In genomic region chr19:38251564-38252051, GRCh38 we compare ENCODE assay signal across 11 cellular contexts. TPM values are rescaled to one million over a fixed set of nuclear protein-coding genes. Genes with fewer than 3 reads are reported as not detected.
DNase-seq lines count a peak whose midpoint lies in the region; ATAC-seq, FAIRE-seq and TF ChIP-seq lines count a peak whose summit lies in the region.
"Had no signal": no experiment of that assay in that cellular context is flagged by ENCODE, and none has a peak within 500 bp of the region (broad histone marks: within the 10 kb centered on the region; RNA-seq: fewer than 3 reads in every experiment).

No MANE protein-coding gene starts in this region.

- no peak for TF ChIP-seq EP300 in H1 (IDR thresholded peaks at IDR 0.05; ENCODE audit: borderline replicate concordance in 1 of 2, low read depth in 2 of 2, low read length in 2 of 2)

- H3K9me3 Mint-ChIP-seq in memory B cell, result no peaks in the 10 kb centered on the region
- H3K9me3 Mint-ChIP-seq in activated CD4-positive, alpha-beta memory T cell treated with anti-CD3 and anti-CD28 coated beads, Interleukin-2, amount 10 ng/mL, durations not matched to agents 7 days and 5 days, result no peaks in the 10 kb centered on the region

- WGBS in H1 (ENCODE audit: extremely low coverage in 1 of 2, insufficient coverage in 1 of 2, insufficient read length in 1 of 2, insufficient replicate concordance in 2 of 2, low coverage in 1 of 2, low lambda C conversion rate in 2 of 2, missing lambda C conversion rate in 1 of 2), 2 experiments, result 32% methylated on average over 10 of the region's 10 CpGs; no CpG with 5 or more reads in 1 of the 2 experiments

- peaks cover 10 to 41% (median 24%) of the 10 kb centered on the region in 4 experiments for H3K4me1 ChIP-seq in H1 (replicated peaks in 1 of 4; ENCODE audit: control insufficient read depth in 3 of 4, insufficient read depth in 4 of 4, low read length in 3 of 4)

- H2AK5ac ChIP-seq in H1 (ENCODE audit: low read depth, low read length), result peak overlapping the region; percentile 65; the same call in 1 of the 2 replicates

- TF ChIP-seq CTCF in H1 (IDR thresholded peaks at IDR 0.05; ENCODE audit: control extremely low read depth in 1 of 3, insufficient read depth in 1 of 3, low read depth in 1 of 3, low read length in 3 of 3), result no peak

- POLR2A ChIA-PET in H1 (lab: Charles Lee; ENCODE audit: partially characterized antibody), result interaction anchor here (0.8 to 3.4 kb wide), 13 partner anchors 8 to 134 kb away, joined by 3 to 19 read pairs (median 6); partner anchors contain the start of genes C19orf33 and SPINT2
- POLR2A ChIA-PET in activated CD4-positive, alpha-beta memory T cell treated with anti-CD3 and anti-CD28 coated beads, Interleukin-2, amount 10 ng/mL, durations not matched to agents 7 days and 5 days (lab: Charles Lee), result no interaction called here

- H3K27ac Mint-ChIP-seq in memory B cell, result peak overlapping the region; percentile 64
- H3K27ac Mint-ChIP-seq in activated CD4-positive, alpha-beta memory T cell treated with anti-CD3 and anti-CD28 coated beads, Interleukin-2, amount 10 ng/mL, durations not matched to agents 7 days and 5 days, result no peak overlapping the region
- H3K27ac Mint-ChIP-seq: activated naive CD8-positive, alpha-beta T cell had no signal

- H2BK12ac ChIP-seq in H1 (ENCODE audit: low read depth, low read length), result peak overlapping the region; percentile 84; the same call in 1 of the 2 replicates

- 0 out of 2 replicates have a peak overlapping the region, but pooled peaks have one; percentile 86 for H2BK20ac ChIP-seq in H1 (ENCODE audit: low read length)

- H3K27me3 ChIP-seq in H1 (replicated peaks in 1 of 4; ENCODE audit: control insufficient read depth in 3 of 4, extremely low read depth in 1 of 4, insufficient read depth in 3 of 4, low read length in 3 of 4), result peaks cover 0 to 11% (median 9%) of the 10 kb centered on the region in 4 experiments; a peak in 4 of 7 replicates

- H3K79me1 ChIP-seq in H1 (ENCODE audit: low read depth, low read length), result 0 out of 2 replicates have a peak, but pooled peaks cover 2% of the 10 kb centered on the region

- peaks cover 1% of the 10 kb centered on the region for H3K36me3 Mint-ChIP-seq in memory B cell
- H3K36me3 Mint-ChIP-seq in activated CD4-positive, alpha-beta memory T cell treated with anti-CD3 and anti-CD28 coated beads, Interleukin-2, amount 10 ng/mL, durations not matched to agents 7 days and 5 days (ENCODE audit: low read depth), result no peaks in the 10 kb centered on the region
- H3K36me3 Mint-ChIP-seq: activated naive CD8-positive, alpha-beta T cell had no signal

- no peaks in the 10 kb centered on the region for H3K9me3 ChIP-seq in H1 (ENCODE audit: insufficient read depth in 2 of 2, low read depth in 1 of 2, low read length in 1 of 2)

- H3K27me3 Mint-ChIP-seq in memory B cell, result peaks cover 6% of the 10 kb centered on the region
- peaks cover 10% of the 10 kb centered on the region for H3K27me3 Mint-ChIP-seq in activated CD4-positive, alpha-beta memory T cell treated with anti-CD3 and anti-CD28 coated beads, Interleukin-2, amount 10 ng/mL, durations not matched to agents 7 days and 5 days

- no peak overlapping the region; the same call in 1 of the 2 replicates for H4K8ac ChIP-seq in H1 (ENCODE audit: extremely low read depth, insufficient read depth, low read length)

- H3K4me1 Mint-ChIP-seq in memory B cell, result peaks cover 38% of the 10 kb centered on the region
- H3K4me1 Mint-ChIP-seq in activated CD4-positive, alpha-beta memory T cell treated with anti-CD3 and anti-CD28 coated beads, Interleukin-2, amount 10 ng/mL, durations not matched to agents 7 days and 5 days, result peaks cover 3% of the 10 kb centered on the region

- peak overlapping the region; percentile 71 for H3K18ac ChIP-seq in H1 (ENCODE audit: extremely low read depth, low read length)

- H3K4ac ChIP-seq in H1 (replicated peaks; ENCODE audit: insufficient read length, low read depth, low read length), result peak overlapping the region; percentile 82

- TF ChIP-seq POLR2A in H1 (IDR thresholded peaks at IDR 0.05; ENCODE audit: control extremely low read depth in 1 of 2, low read depth in 2 of 2, low read length in 2 of 2), result no peak

- H3K14ac ChIP-seq in H1 (ENCODE audit: insufficient read length), result no peak overlapping the region

- CTCF ChIA-PET in H1 (lab: Charles Lee; ENCODE audit: partially characterized antibody), result interaction anchor here (0.6 to 10.2 kb wide), 21 partner anchors 8 to 136 kb away, joined by 3 to 124 read pairs (median 4); partner anchors contain the start of genes C19orf33, CATSPERG, GGN and SPINT2
- CTCF ChIA-PET in activated CD4-positive, alpha-beta memory T cell treated with anti-CD3 and anti-CD28 coated beads, Interleukin-2, amount 10 ng/mL, durations not matched to agents 7 days and 5 days (lab: Charles Lee), result interaction anchor here (0.9 to 3.1 kb wide), 2 partner anchors 10 to 84 kb away, joined by 3 to 12 read pairs; partner anchors contain the start of gene CATSPERG

- peaks cover 0 to 2% of the 10 kb centered on the region in 2 experiments for H4K20me1 ChIP-seq in H1 (replicated peaks in 1 of 2; ENCODE audit: control insufficient read depth in 1 of 2, insufficient read depth in 2 of 2, low read length in 2 of 2)

- FAIRE-seq in H1 (lab: Jason Lieb, UNC) (no peak), HTR-8/SVneo (lab: Jason Lieb, UNC) (no peak)

- H3K56ac ChIP-seq in H1 (replicated peaks; ENCODE audit: insufficient read length, low read depth, low read length), result no peak overlapping the region

- peak overlapping the region; percentile 78 for H3K4me3 Mint-ChIP-seq in memory B cell
- no peak overlapping the region for H3K4me3 Mint-ChIP-seq in activated CD4-positive, alpha-beta memory T cell treated with anti-CD3 and anti-CD28 coated beads, Interleukin-2, amount 10 ng/mL, durations not matched to agents 7 days and 5 days
- H3K4me3 Mint-ChIP-seq: activated naive CD8-positive, alpha-beta T cell had no signal

- H3K27ac ChIP-seq in H1 (ENCODE audit: low read depth, low read length), result no peak overlapping the region
- H3K27ac ChIP-seq in temporal lobe (ENCODE audit: low read depth, low read length), result peak overlapping the region; percentile 99

- H4K91ac ChIP-seq in H1 (replicated peaks; ENCODE audit: insufficient read length, low read length), result peak overlapping the region; percentile 35

- no peaks in the 10 kb centered on the region for H3K79me2 ChIP-seq in H1 (ENCODE audit: control insufficient read depth in 1 of 2, insufficient read depth in 2 of 2, low read length in 2 of 2)

- H3K4me2 ChIP-seq in H1 (ENCODE audit: insufficient read depth in 1 of 2, low read depth in 2 of 2, low read length in 2 of 2), result peak overlapping the region; percentile 58 to 75

- no peaks in the 10 kb centered on the region for H3K36me3 ChIP-seq in H1 (ENCODE audit: control insufficient read depth in 2 of 4, insufficient read depth in 4 of 4, low read length in 3 of 4)

- H2BK5ac ChIP-seq in H1 (ENCODE audit: low read depth, low read length), result peak overlapping the region; percentile 78; the same call in 1 of the 2 replicates

- peak; percentile 72 for DNase-seq in NCI-H2171 (lab: John Stamatoyannopoulos, UW)
- DNase-seq in H1 (ENCODE audit: low read depth in 1 of 2, low spot score in 2 of 2), result no peak
- no peak for DNase-seq in memory B cell (ENCODE audit: low spot score in 2 of 2)
- DNase-seq in AG08396 (ENCODE audit: low spot score), result no peak
- DNase-seq in NOMO-1 (lab: John Stamatoyannopoulos, UW; ENCODE audit: unreplicated experiment in 2 of 2), result no peak
- DNase-seq in activated CD4-positive, alpha-beta memory T cell treated with anti-CD3 and anti-CD28 coated beads, Interleukin-2, amount 10 ng/mL, durations not matched to agents 7 days and 5 days, result no peak
- DNase-seq in HTR-8/SVneo (ENCODE audit: insufficient read length, low spot score), result no peak

- H3K9ac ChIP-seq in H1 (replicated peaks in 1 of 4; ENCODE audit: extremely low read depth in 1 of 4, low read depth in 3 of 4, low read length in 3 of 4), result no peak overlapping the region

- no peak for ATAC-seq in memory B cell (ENCODE audit: low read depth)

- no peak overlapping the region for H2AFZ ChIP-seq in H1 (ENCODE audit: low read length)

- peaks cover 8% of the 10 kb centered on the region; the same call in 1 of the 2 replicates for H3K23me2 ChIP-seq in H1 (ENCODE audit: low read depth, low read length)

- peak overlapping the region in 3 of 4 experiments; percentile 4 to 50 (median 14); a peak in 5 of 8 replicates for H3K4me3 ChIP-seq in H1 (ENCODE audit: extremely low read depth in 1 of 4, insufficient read depth in 2 of 4, low read depth in 3 of 4, low read length in 4 of 4)

- H4K5ac ChIP-seq in H1 (ENCODE audit: insufficient read length, low read depth, low read length), result peak overlapping the region; percentile 5

- H3K23ac ChIP-seq in H1 (ENCODE audit: insufficient read length), result no peak overlapping the region

- H2BK15ac ChIP-seq in H1 (ENCODE audit: low read length), result peak overlapping the region; percentile 29; the same call in 1 of the 2 replicates

- TF ChIP-seq RAD21 in H1 (IDR thresholded peaks at IDR 0.05 in 1 of 2, conservative IDR thresholded peaks at IDR 0.05 in 1 of 2; ENCODE audit: low read depth in 2 of 2, low read length in 2 of 2), result no peak

- no peak overlapping the region for H2BK120ac ChIP-seq in H1 (replicated peaks; ENCODE audit: low read depth, low read length)

RNA-seq across cellular contexts. Expression of gene PPP1R14A, which starts 4.6 kb away (rescaled TPM):
- total RNA-seq in H1 (2021; fragmentation: NEBNext Ultra II Directional; extraction: Animal tissue kit (Norgen Biotek cat#: 25700)), result 21.8 and 26.3 TPM in 2 replicates
- polyA plus RNA-seq in H1 (2011; rRNA removed), result 13.6 and 20.7 TPM in 2 replicates
- polyA plus RNA-seq in H1 (2011; cell fraction: cytosol; rRNA removed), result 22.7 TPM
- polyA plus RNA-seq in H1 (2011; cell fraction: nucleus; rRNA removed), result 12.6 TPM
- polyA plus RNA-seq in H1 (2012, experiment 1 of 2), result 8.5 to 22.2 TPM (median 17.5 TPM) in 4 replicates
- polyA plus RNA-seq in H1 (2012, experiment 2 of 2), result 11.4 TPM
- polyA plus RNA-seq in H1 (2013, experiment 1 of 2), result 26.7 TPM
- 25.6 TPM for polyA plus RNA-seq in H1 (2013, experiment 2 of 2)
- polyA minus RNA-seq in H1 (2011; rRNA and poly(A)+ RNA removed), result 0.27 and 0.82 TPM in 2 replicates
- 8.8 TPM for polyA minus RNA-seq in H1 (2011; cell fraction: cytosol; rRNA and poly(A)+ RNA removed)
- polyA minus RNA-seq in H1 (2011; cell fraction: nucleus; rRNA and poly(A)+ RNA removed), result 5.5 TPM
- total RNA-seq in temporal lobe, result 1.2 TPM
- not detected for total RNA-seq in activated CD4-positive, alpha-beta memory T cell treated with anti-CD3 and anti-CD28 coated beads, Interleukin-2, amount 10 ng/mL, durations not matched to agents 7 days and 5 days
- total RNA-seq: H4, LHCN-M2 had no signal

RNA-seq across cellular contexts. Expression of gene SPINT2, which starts 12.8 kb away (rescaled TPM):
- 296 and 303 TPM in 2 replicates for total RNA-seq in H1 (2021; fragmentation: NEBNext Ultra II Directional; extraction: Animal tissue kit (Norgen Biotek cat#: 25700))
- 294 and 376 TPM in 2 replicates for polyA plus RNA-seq in H1 (2011; rRNA removed)
- 293 TPM for polyA plus RNA-seq in H1 (2011; cell fraction: cytosol; rRNA removed)
- polyA plus RNA-seq in H1 (2011; cell fraction: nucleus; rRNA removed), result 296 TPM
- 239 to 303 TPM (median 281 TPM) in 4 replicates for polyA plus RNA-seq in H1 (2012, experiment 1 of 2)
- polyA plus RNA-seq in H1 (2012, experiment 2 of 2), result 299 TPM
- 265 TPM for polyA plus RNA-seq in H1 (2013, experiment 1 of 2)
- polyA plus RNA-seq in H1 (2013, experiment 2 of 2), result 292 TPM
- 139 and 147 TPM in 2 replicates for polyA minus RNA-seq in H1 (2011; rRNA and poly(A)+ RNA removed)
- 139 TPM for polyA minus RNA-seq in H1 (2011; cell fraction: cytosol; rRNA and poly(A)+ RNA removed)
- 76.6 TPM for polyA minus RNA-seq in H1 (2011; cell fraction: nucleus; rRNA and poly(A)+ RNA removed)
- total RNA-seq in temporal lobe, result 60.0 TPM
- total RNA-seq in activated CD4-positive, alpha-beta memory T cell treated with anti-CD3 and anti-CD28 coated beads, Interleukin-2, amount 10 ng/mL, durations not matched to agents 7 days and 5 days, result 1 to 10 TPM; 7.3 to 8.0 TPM

RNA-seq across cellular contexts. Expression of gene DPF1, which starts 27.6 kb away (rescaled TPM):
- 15.2 and 15.6 TPM in 2 replicates for total RNA-seq in H1 (2021; fragmentation: NEBNext Ultra II Directional; extraction: Animal tissue kit (Norgen Biotek cat#: 25700))
- polyA plus RNA-seq in H1 (2011; rRNA removed), result 12.9 and 20.9 TPM in 2 replicates
- 12.4 TPM for polyA plus RNA-seq in H1 (2011; cell fraction: cytosol; rRNA removed)
- polyA plus RNA-seq in H1 (2011; cell fraction: nucleus; rRNA removed), result 20.0 TPM
- 5.4 to 11.2 TPM (median 10.0 TPM) in 4 replicates for polyA plus RNA-seq in H1 (2012, experiment 1 of 2)
- polyA plus RNA-seq in H1 (2012, experiment 2 of 2), result 7.2 TPM
- polyA plus RNA-seq in H1 (2013, experiment 1 of 2), result 5.0 TPM
- 5.9 TPM for polyA plus RNA-seq in H1 (2013, experiment 2 of 2)
- 3.9 and 5.9 TPM in 2 replicates for polyA minus RNA-seq in H1 (2011; rRNA and poly(A)+ RNA removed)
- 7.3 TPM for polyA minus RNA-seq in H1 (2011; cell fraction: cytosol; rRNA and poly(A)+ RNA removed)
- polyA minus RNA-seq in H1 (2011; cell fraction: nucleus; rRNA and poly(A)+ RNA removed), result 5.0 TPM
- total RNA-seq in temporal lobe, result 35.4 TPM
- under 1 TPM; 0.40 to 0.55 TPM for total RNA-seq in activated CD4-positive, alpha-beta memory T cell treated with anti-CD3 and anti-CD28 coated beads, Interleukin-2, amount 10 ng/mL, durations not matched to agents 7 days and 5 days

RNA-seq across cellular contexts. Expression of gene C19orf33, which starts 52.4 kb away (rescaled TPM):
- 4.4 and 6.0 TPM in 2 replicates for total RNA-seq in H1 (2021; fragmentation: NEBNext Ultra II Directional; extraction: Animal tissue kit (Norgen Biotek cat#: 25700))
- polyA plus RNA-seq in H1 (2011; rRNA removed), result 36.0 and 44.3 TPM in 2 replicates
- 32.9 TPM for polyA plus RNA-seq in H1 (2011; cell fraction: cytosol; rRNA removed)
- 24.1 TPM for polyA plus RNA-seq in H1 (2011; cell fraction: nucleus; rRNA removed)
- polyA plus RNA-seq in H1 (2012, experiment 1 of 2), result 11.6 to 31.5 TPM (median 25.3 TPM) in 4 replicates
- polyA plus RNA-seq in H1 (2012, experiment 2 of 2), result 16.5 TPM
- 14.7 TPM for polyA plus RNA-seq in H1 (2013, experiment 1 of 2)
- polyA plus RNA-seq in H1 (2013, experiment 2 of 2), result 15.8 TPM
- 0.82 and 2.2 TPM in 2 replicates for polyA minus RNA-seq in H1 (2011; rRNA and poly(A)+ RNA removed)
- 4.8 TPM for polyA minus RNA-seq in H1 (2011; cell fraction: cytosol; rRNA and poly(A)+ RNA removed)
- 7.6 TPM for polyA minus RNA-seq in H1 (2011; cell fraction: nucleus; rRNA and poly(A)+ RNA removed)
- total RNA-seq in temporal lobe, result 1.2 TPM
- total RNA-seq in activated CD4-positive, alpha-beta memory T cell treated with anti-CD3 and anti-CD28 coated beads, Interleukin-2, amount 10 ng/mL, durations not matched to agents 7 days and 5 days, result under 1 TPM; 0.55 to 0.71 TPM
- total RNA-seq: H4, LHCN-M2 had no signal

Comparison
In these comparisons a context has a peak if more than half of its experiments do, and no peak if none do; other contexts are left out.
1. RNA of gene PPP1R14A, which starts 4.6 kb away (total RNA-seq): 21.8 to 26.3 TPM in H1; 1.2 TPM in temporal lobe (single experiment) and not detected in activated CD4-positive, alpha-beta memory T cell treated with anti-CD3 and anti-CD28 coated beads, Interleukin-2, amount 10 ng/mL, durations not matched to agents 7 days and 5 days; every median in the first group is over 10 times any median in the second.
2. RNA of gene DPF1, which starts 27.6 kb away (total RNA-seq): 35.4 TPM in temporal lobe (single experiment) and 15.2 to 15.6 TPM in H1; 0.40 to 0.55 TPM in activated CD4-positive, alpha-beta memory T cell treated with anti-CD3 and anti-CD28 coated beads, Interleukin-2, amount 10 ng/mL, durations not matched to agents 7 days and 5 days; every median in the first group is over 10 times any median in the second.